ENCODE assay signal across 23 cellular contexts in the genomic region with DNA sequence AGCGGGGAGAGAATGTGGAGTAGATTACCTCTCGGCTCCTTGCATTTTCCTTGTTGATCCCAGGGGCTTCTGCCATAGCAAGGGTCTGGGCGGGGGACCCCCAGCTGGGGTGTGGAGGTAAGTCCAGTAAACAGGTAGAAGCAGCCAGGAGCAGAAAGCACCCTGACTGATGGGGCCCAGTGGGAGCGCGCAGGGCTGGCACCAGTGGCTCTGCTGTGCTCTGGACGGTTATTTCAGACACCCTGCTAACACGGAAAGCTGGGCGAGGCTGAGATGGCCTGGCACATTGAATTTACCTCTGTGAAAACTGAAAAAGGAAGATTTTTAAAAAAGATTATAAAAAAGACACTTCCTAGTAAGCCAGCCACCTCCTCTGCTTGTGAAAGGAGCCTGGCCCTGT.
"Had no signal": no experiment of that assay in that cellular context is flagged by ENCODE, and none has a peak within 500 bp of the region (broad histone marks: within the 10 kb centered on the region; RNA-seq: fewer than 3 reads in every experiment).

No MANE protein-coding gene starts in this region.

- H3K27me3 Mint-ChIP-seq: activated CD4-positive, alpha-beta memory T cell treated with anti-CD3 and anti-CD28 coated beads for 36 hours; activated naive CD8-positive, alpha-beta T cell treated with anti-CD3 and anti-CD28 coated beads, Interleukin-2, amount 10 ng/mL, durations not matched to agents 7 days and 5 days; natural killer cell treated with Interleukin-12 subunit alpha and Interleukin-12 subunit beta and Interleukin-15 and Interleukin-18, amount 100 ng/mL, for 72 hours had no signal

- H3K9me3 ChIP-seq: left lung, sigmoid colon, thoracic aorta, upper lobe of left lung had no signal

- H3K4me3 ChIP-seq: coronary artery, left lung, sigmoid colon, smooth muscle cell, thoracic aorta, upper lobe of left lung had no signal

- FAIRE-seq: bronchial epithelial cell, endometrium, kidney had no signal

- H3K27ac Mint-ChIP-seq: activated CD4-positive, alpha-beta memory T cell treated with anti-CD3 and anti-CD28 coated beads for 36 hours; activated naive CD4-positive, alpha-beta T cell treated with anti-CD3 and anti-CD28 coated beads for 36 hours; activated naive CD8-positive, alpha-beta T cell treated with anti-CD3 and anti-CD28 coated beads, Interleukin-2, amount 10 ng/mL, durations not matched to agents 7 days and 5 days; natural killer cell treated with Interleukin-12 subunit alpha and Interleukin-12 subunit beta and Interleukin-15 and Interleukin-18, amount 100 ng/mL, for 72 hours; T-helper 17 cell had no signal

- H3K36me3 Mint-ChIP-seq: activated CD4-positive, alpha-beta memory T cell treated with anti-CD3 and anti-CD28 coated beads for 36 hours; activated naive CD8-positive, alpha-beta T cell treated with anti-CD3 and anti-CD28 coated beads, Interleukin-2, amount 10 ng/mL, durations not matched to agents 7 days and 5 days; natural killer cell treated with Interleukin-12 subunit alpha and Interleukin-12 subunit beta and Interleukin-15 and Interleukin-18, amount 100 ng/mL, for 72 hours had no signal

- H3K9me3 Mint-ChIP-seq: activated CD4-positive, alpha-beta memory T cell treated with anti-CD3 and anti-CD28 coated beads for 36 hours; activated naive CD4-positive, alpha-beta T cell treated with anti-CD3 and anti-CD28 coated beads for 36 hours; activated naive CD8-positive, alpha-beta T cell treated with anti-CD3 and anti-CD28 coated beads, Interleukin-2, amount 10 ng/mL, durations not matched to agents 7 days and 5 days; natural killer cell treated with Interleukin-12 subunit alpha and Interleukin-12 subunit beta and Interleukin-15 and Interleukin-18, amount 100 ng/mL, for 72 hours had no signal

- H3K36me3 ChIP-seq: left lung, sigmoid colon, thoracic aorta, upper lobe of left lung had no signal

- ATAC-seq: left lung; natural killer cell treated with Interleukin-12 subunit alpha and Interleukin-12 subunit beta and Interleukin-15 and Interleukin-18, amount 100 ng/mL, for 72 hours; T-helper 17 cell had no signal

- H3K4me1 Mint-ChIP-seq: activated naive CD8-positive, alpha-beta T cell treated with anti-CD3 and anti-CD28 coated beads, Interleukin-2, amount 10 ng/mL, durations not matched to agents 7 days and 5 days had no signal

- H3K4me3 Mint-ChIP-seq: activated CD4-positive, alpha-beta memory T cell treated with anti-CD3 and anti-CD28 coated beads for 36 hours; activated naive CD4-positive, alpha-beta T cell treated with anti-CD3 and anti-CD28 coated beads for 36 hours; activated naive CD8-positive, alpha-beta T cell treated with anti-CD3 and anti-CD28 coated beads, Interleukin-2, amount 10 ng/mL, durations not matched to agents 7 days and 5 days; natural killer cell treated with Interleukin-12 subunit alpha and Interleukin-12 subunit beta and Interleukin-15 and Interleukin-18, amount 100 ng/mL, for 72 hours; T-helper 17 cell had no signal

- H3K27me3 ChIP-seq: left lung, sigmoid colon, upper lobe of left lung had no signal

- DNase-seq: activated CD4-positive, alpha-beta memory T cell treated with anti-CD3 and anti-CD28 coated beads for 36 hours; activated CD4-positive, alpha-beta T cell treated with anti-CD3 and anti-CD28 coated beads for 48 hours; activated effector memory CD4-positive, alpha-beta T cell treated with Interleukin-2 at 50 U/mL for 16 hours; activated naive CD4-positive, alpha-beta T cell treated with anti-CD3 and anti-CD28 coated beads for 36 hours; activated naive CD8-positive, alpha-beta T cell treated with anti-CD3 and anti-CD28 coated beads, Interleukin-2, amount 10 ng/mL, durations not matched to agents 7 days and 5 days; activated T-cell treated with anti-CD3 and anti-CD28 coated beads, Interleukin-2, amount 50 U/mL, for 48 hours; amniotic stem cell; cerebellar nuclear complex; kidney; left lung; mammary epithelial cell; occipital lobe; stimulated activated CD4-positive, alpha-beta T cell treated with anti-CD3 and anti-CD28 coated beads, Interleukin-2, amount 100 ng/mL, for 48 hours; stimulated activated naive CD4-positive, alpha-beta T cell; T-helper 17 cell; upper lobe of left lung had no signal

- H3K27ac ChIP-seq: coronary artery, left lung, sigmoid colon, thoracic aorta, upper lobe of left lung had no signal
